ENCODE assay signal across 9 cellular contexts in the genomic region with DNA sequence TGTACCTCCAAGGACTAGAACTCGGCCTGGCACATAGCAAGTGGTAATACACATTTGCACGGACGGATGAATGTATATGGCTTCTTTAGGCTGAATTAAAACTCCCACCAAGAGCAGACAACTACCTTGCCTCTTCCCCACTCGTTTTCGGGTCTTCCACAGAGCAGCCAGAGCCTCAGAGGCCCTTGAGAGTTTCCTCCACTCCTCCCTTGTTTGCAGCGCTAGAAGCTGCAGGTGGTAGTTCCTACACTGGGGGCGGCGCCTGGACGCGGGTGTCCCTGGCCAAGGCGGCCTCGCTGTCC. TPM values are rescaled to one million over a fixed set of nuclear protein-coding genes. Genes with fewer than 3 reads are reported as not detected.
A peak's percentile ranks its signal among the peaks of the same experiment; 100 is the strongest.
DNase-seq lines count a peak whose midpoint lies in the region; ATAC-seq and TF ChIP-seq lines count a peak whose summit lies in the region.
"Had no signal": no experiment of that assay in that cellular context is flagged by ENCODE, and none has a peak within 500 bp of the region (broad histone marks: within the 10 kb centered on the region; RNA-seq: fewer than 3 reads in every experiment).

No MANE protein-coding gene starts in this region.

- DNase-seq in NCI-H526 (lab: John Stamatoyannopoulos, UW) (peak; percentile 49 to 73), NCI-H526 treated with DMSO at 0.1 percent for 48 hours (lab: John Stamatoyannopoulos, UW) (no peak), cardiac fibroblast (ENCODE audit: low read depth in 2 of 2) (peak in 1 of 2 donors; percentile 34), lung (ENCODE audit: low spot score) (no peak), GM20000 (ENCODE audit: low spot score) (no peak)
- DNase-seq in effector CD4-positive, alpha-beta T cell, result no peak

- H3K36me3 ChIP-seq in lung (ENCODE audit: control insufficient read depth in 2 of 2, insufficient read depth in 2 of 2, low read length in 2 of 2), result no peaks in the 10 kb centered on the region
- H3K36me3 ChIP-seq in thymus (ENCODE audit: control insufficient read depth, insufficient read depth), result no peaks in the 10 kb centered on the region
- H3K36me3 ChIP-seq: BLaER1 had no signal

- no peak for ATAC-seq in lung (ENCODE audit: insufficient read depth, low FRiP score)
- ATAC-seq in GM18511 (IDR thresholded peaks at IDR 0.05; ENCODE audit: unreplicated experiment), result no peak

- H3K9me3 ChIP-seq in lung (ENCODE audit: control insufficient read depth in 2 of 2, insufficient read depth in 1 of 2, low read length in 1 of 2), result no peaks in the 10 kb centered on the region
- no peaks in the 10 kb centered on the region for H3K9me3 ChIP-seq in thymus (ENCODE audit: control insufficient read depth)

- peak overlapping the region; percentile 58 to 62 for H3K4me3 ChIP-seq in cardiac fibroblast (replicated peaks in 1 of 2; ENCODE audit: low read depth in 2 of 2, low read length in 2 of 2)
- H3K4me3 ChIP-seq in lung, result peak overlapping the region; percentile 57
- peak overlapping the region; percentile 24 for H3K4me3 ChIP-seq in thymus (ENCODE audit: low read length)
- H3K4me3 ChIP-seq: BLaER1 had no signal

- no peaks in the 10 kb centered on the region for H3K27me3 ChIP-seq in lung (ENCODE audit: control insufficient read depth, insufficient read depth)
- H3K27me3 ChIP-seq in thymus (ENCODE audit: control insufficient read depth, insufficient read depth), result peaks cover 20% of the 10 kb centered on the region
- H3K27me3 ChIP-seq: BLaER1 had no signal

- TF ChIP-seq CTCF in cardiac fibroblast (IDR thresholded peaks at IDR 0.05; ENCODE audit: low read depth, low read length) (no peak), lung (IDR thresholded peaks at IDR 0.05; ENCODE audit: control extremely low read depth, extremely low read depth) (no peak), GM20000 (IDR thresholded peaks at IDR 0.05; ENCODE audit: extremely low read depth, missing control alignments) (no peak)

- H3K4me1 ChIP-seq in lung (ENCODE audit: control insufficient read depth in 2 of 2, insufficient read depth in 2 of 2, low read length in 2 of 2) (no peaks in the 10 kb centered on the region), thymus (ENCODE audit: control insufficient read depth, insufficient read depth, low read length) (no peaks in the 10 kb centered on the region)

- no peak overlapping the region for H3K27ac ChIP-seq in lung (ENCODE audit: low read depth in 1 of 2, low read length in 1 of 2)
- H3K27ac ChIP-seq in thymus (ENCODE audit: low read depth), result no peak overlapping the region
- H3K27ac ChIP-seq: BLaER1 had no signal

- 15% methylated on average over 12 of the region's 12 CpGs for WGBS in lung, 2 donors
- WGBS in thymus, result 18% methylated on average over 12 of the region's 12 CpGs

RNA-seq across cellular contexts. Expression of gene INTU, which starts 10.2 kb away (rescaled TPM):
- total RNA-seq in lung, result 10 to 100 TPM in 1 of 2 donors, 1 to 10 TPM in 1; 8.2 to 37.0 TPM
- polyA plus RNA-seq in lung (1 to 10 TPM; 2.5 to 5.0 TPM), thymus (2.4 TPM)

Comparison
In these comparisons a context has a peak if more than half of its experiments do, and no peak if none do; other contexts are left out.
1. DNase-seq: peak in NCI-H526 (2 of 2); none in NCI-H526 treated with DMSO at 0.1 percent for 48 hours (single experiment), lung (single experiment), effector CD4-positive, alpha-beta T cell (single experiment) and GM20000 (single experiment).
2. Peak in every context shown above with its lines, with median percentiles within 50 percentile points of each other: H3K4me3 ChIP-seq.